ENCODE assay signal across 25 cellular contexts in the genomic region with DNA sequence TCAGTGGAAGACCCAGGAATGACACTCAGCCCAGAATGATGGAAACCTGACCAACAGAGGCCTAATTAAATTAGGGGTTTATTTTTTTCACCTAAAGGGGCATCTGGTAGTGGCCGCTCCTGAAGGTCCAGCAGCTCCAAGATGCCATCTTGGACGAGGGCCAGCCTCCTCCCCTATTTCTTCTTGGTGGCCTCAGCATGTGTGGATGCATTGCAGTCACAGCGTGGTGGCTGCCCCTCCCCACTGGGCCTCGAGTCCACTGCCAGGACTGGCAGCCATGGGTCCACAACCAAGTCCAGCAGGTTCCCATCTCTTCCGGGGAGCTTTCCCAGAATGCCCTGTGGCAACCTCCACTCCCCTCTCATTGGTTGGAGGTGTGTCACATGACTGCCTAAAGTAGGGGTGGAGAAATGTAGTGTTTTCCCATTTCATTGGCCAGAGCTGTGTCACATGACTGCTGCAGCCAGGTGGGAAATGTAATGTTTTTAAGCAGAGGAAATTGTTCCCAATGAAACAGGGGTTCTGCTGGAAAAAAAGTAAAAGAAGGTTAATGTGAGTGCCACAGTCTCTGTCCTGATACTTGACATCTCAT.
DNase-seq lines count a peak whose midpoint lies in the region; ATAC-seq, FAIRE-seq and TF ChIP-seq lines count a peak whose summit lies in the region.
"Had no signal": no experiment of that assay in that cellular context is flagged by ENCODE, and none has a peak within 500 bp of the region (broad histone marks: within the 10 kb centered on the region; RNA-seq: fewer than 3 reads in every experiment).

No MANE protein-coding gene starts in this region.

- TF ChIP-seq RAD21 in A549 (conservative IDR thresholded peaks at IDR 0.05 in 1 of 2, IDR thresholded peaks at IDR 0.05 in 1 of 2), result no peak

- no peaks in the 10 kb centered on the region for H4K20me1 ChIP-seq in GM23338 (replicated peaks; ENCODE audit: insufficient read depth)

- ATAC-seq in A549, result no peak
- ATAC-seq in GM23338, result no peak
- no peak for ATAC-seq in T-helper 17 cell
- no peak for ATAC-seq in GM21619 (IDR thresholded peaks at IDR 0.05; ENCODE audit: unreplicated experiment)
- ATAC-seq: CD8-positive, alpha-beta T cell had no signal

- no peak overlapping the region for H3K4me3 ChIP-seq in A549
- no peak overlapping the region for H3K4me3 ChIP-seq in GM23338
- no peak overlapping the region for H3K4me3 ChIP-seq in brain microvascular endothelial cell (ENCODE audit: low read depth, low read length)

- no peak for TF ChIP-seq CTCF in A549 (IDR thresholded peaks at IDR 0.05)
- TF ChIP-seq CTCF in GM23338 (conservative IDR thresholded peaks at IDR 0.05; ENCODE audit: low read depth in 2 of 2), result no peak
- TF ChIP-seq CTCF in nephron (IDR thresholded peaks at IDR 0.05; ENCODE audit: unreplicated experiment in 3 of 3), result no peak
- TF ChIP-seq CTCF in brain microvascular endothelial cell (IDR thresholded peaks at IDR 0.05; ENCODE audit: low read depth, low read length, missing control alignments), result no peak

- H3K27ac Mint-ChIP-seq in GM23338 (no peak overlapping the region), nephron (peak overlapping the region; percentile 80 to 98 (median 93)), T-helper 17 cell (no peak overlapping the region)
- H3K27ac Mint-ChIP-seq: CD8-positive, alpha-beta T cell had no signal

- H3K4me1 Mint-ChIP-seq in GM23338 (peaks cover 13% of the 10 kb centered on the region), nephron (peaks cover 14% of the 10 kb centered on the region), T-helper 17 cell (no peaks in the 10 kb centered on the region)

- H3K36me3 ChIP-seq in GM23338 (ENCODE audit: insufficient read depth) (no peaks in the 10 kb centered on the region), brain microvascular endothelial cell (replicated peaks) (no peaks in the 10 kb centered on the region)

- H3K9me2 ChIP-seq in GM23338 (ENCODE audit: insufficient read depth), result 0 out of 2 replicates have a peak, but pooled peaks cover 7% of the 10 kb centered on the region

- CTCF ChIA-PET in A549 (lab: Yijun Ruan, JAX), result no interaction called here

- no peak overlapping the region for H3K4me2 ChIP-seq in A549
- no peak overlapping the region for H3K4me2 ChIP-seq in GM23338
- H3K4me2 ChIP-seq: KMS-11 had no signal

- H3F3A ChIP-seq in GM23338 (replicated peaks; ENCODE audit: low read depth), result no peaks in the 10 kb centered on the region

- peaks cover 3% of the 10 kb centered on the region for H3K27me3 Mint-ChIP-seq in GM23338 (ENCODE audit: insufficient read depth, low read depth, poor library complexity)
- H3K27me3 Mint-ChIP-seq in nephron (ENCODE audit: low read depth), result peaks cover 24% of the 10 kb centered on the region
- H3K27me3 Mint-ChIP-seq in T-helper 17 cell, result peaks cover 15% of the 10 kb centered on the region

- H3K36me3 Mint-ChIP-seq in GM23338 (ENCODE audit: low read depth), result peaks cover 23% of the 10 kb centered on the region
- H3K36me3 Mint-ChIP-seq in nephron (ENCODE audit: low read depth), result no peaks in the 10 kb centered on the region
- peaks cover 3% of the 10 kb centered on the region for H3K36me3 Mint-ChIP-seq in T-helper 17 cell (ENCODE audit: low read depth)
- H3K36me3 Mint-ChIP-seq: CD8-positive, alpha-beta T cell had no signal

- H3K9me3 ChIP-seq in A549 (no peaks in the 10 kb centered on the region), T-helper 17 cell (ENCODE audit: control insufficient read depth, low read length, poor library complexity, severe bottlenecking) (no peaks in the 10 kb centered on the region)
- H3K9me3 ChIP-seq: Caco-2 had no signal

- H2AFZ ChIP-seq in GM23338, result peak overlapping the region; percentile 74; the same call in 1 of the 2 replicates

- POLR2A ChIA-PET in A549 (lab: Yijun Ruan, JAX), result no interaction called here

- 20% methylated on average over 4 of the region's 5 CpGs for WGBS in A549 (ENCODE audit: missing lambda C conversion rate)

- H3K4me3 Mint-ChIP-seq in GM23338 (no peak overlapping the region), nephron (no peak overlapping the region), T-helper 17 cell (no peak overlapping the region)
- H3K4me3 Mint-ChIP-seq: CD8-positive, alpha-beta T cell had no signal

- FAIRE-seq in A549 (lab: Jason Lieb, UNC), result no peak
- FAIRE-seq: GM12891, HTR-8/SVneo had no signal

- no peak for DNase-seq in A549 (ENCODE audit: low read depth in 1 of 2, low spot score in 1 of 2)
- no peak for DNase-seq in GM23338 (ENCODE audit: low spot score)
- peak; percentile 2 for DNase-seq in SK-MEL-5 (ENCODE audit: low read depth, low spot score)
- no peak for DNase-seq in brain microvascular endothelial cell
- no peak for DNase-seq in GM03348 (ENCODE audit: low spot score)
- DNase-seq in T-helper 17 cell, result no peak
- DNase-seq: C1 segment of cervical spinal cord; Caco-2; CD8-positive, alpha-beta T cell; EL; GDM1; H7; NCI-H1092; NCI-H1417 treated with DMSO at 0.1 percent for 48 hours; NCI-H187; NCI-H2081 treated with DMSO at 0.1 percent for 48 hours; NCI-H2171; NCI-H345; NCI-H510A treated with DMSO at 0.1 percent for 48 hours; SIG-M5 had no signal

- H3K27ac ChIP-seq in A549 (no peak overlapping the region), GM23338 (ENCODE audit: low read depth) (no peak overlapping the region), brain microvascular endothelial cell (no peak overlapping the region)
- H3K27ac ChIP-seq: KMS-11 had no signal

- TF ChIP-seq POLR2A in A549 (IDR thresholded peaks at IDR 0.05; ENCODE audit: low read length), result no peak

- H3K27me3 ChIP-seq in GM23338 (ENCODE audit: insufficient read depth), result no peaks in the 10 kb centered on the region
- H3K27me3 ChIP-seq in brain microvascular endothelial cell (replicated peaks), result no peaks in the 10 kb centered on the region

- H3K9me3 Mint-ChIP-seq in GM23338 (peaks cover 44% of the 10 kb centered on the region), nephron (peaks cover 5% of the 10 kb centered on the region)

- no peak for TF ChIP-seq EP300 in A549 (IDR thresholded peaks at IDR 0.05)

- H3K4me1 ChIP-seq in A549 (no peaks in the 10 kb centered on the region), GM23338 (ENCODE audit: insufficient read depth) (no peaks in the 10 kb centered on the region)
- H3K4me1 ChIP-seq: Caco-2 had no signal

- no peaks in the 10 kb centered on the region for H3K79me2 ChIP-seq in GM23338 (replicated peaks; ENCODE audit: insufficient read depth)

- in situ Hi-C loops in SK-MEL-5 (cut with HindIII; ENCODE audit: low pct_unique_long_range_greater_than_20kb, low sequenced_read_pairs) (no loop called here), brain microvascular endothelial cell (cut with HindIII; ENCODE audit: low pct_ligation_motif_present, low sequenced_read_pairs) (no loop called here)

TF ChIP-seq in A549, 52 proteins besides CTCF, POLR2A, EP300 and RAD21:
- TF ChIP-seq, protein P1, sequence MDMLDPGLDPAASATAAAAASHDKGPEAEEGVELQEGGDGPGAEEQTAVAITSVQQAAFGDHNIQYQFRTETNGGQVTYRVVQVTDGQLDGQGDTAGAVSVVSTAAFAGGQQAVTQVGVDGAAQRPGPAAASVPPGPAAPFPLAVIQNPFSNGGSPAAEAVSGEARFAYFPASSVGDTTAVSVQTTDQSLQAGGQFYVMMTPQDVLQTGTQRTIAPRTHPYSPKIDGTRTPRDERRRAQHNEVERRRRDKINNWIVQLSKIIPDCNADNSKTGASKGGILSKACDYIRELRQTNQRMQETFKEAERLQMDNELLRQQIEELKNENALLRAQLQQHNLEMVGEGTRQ (IDR thresholded peaks at IDR 0.05), result peak; percentile 36; the same call in 1 of the 2 replicates
- TF ChIP-seq, protein P2, sequence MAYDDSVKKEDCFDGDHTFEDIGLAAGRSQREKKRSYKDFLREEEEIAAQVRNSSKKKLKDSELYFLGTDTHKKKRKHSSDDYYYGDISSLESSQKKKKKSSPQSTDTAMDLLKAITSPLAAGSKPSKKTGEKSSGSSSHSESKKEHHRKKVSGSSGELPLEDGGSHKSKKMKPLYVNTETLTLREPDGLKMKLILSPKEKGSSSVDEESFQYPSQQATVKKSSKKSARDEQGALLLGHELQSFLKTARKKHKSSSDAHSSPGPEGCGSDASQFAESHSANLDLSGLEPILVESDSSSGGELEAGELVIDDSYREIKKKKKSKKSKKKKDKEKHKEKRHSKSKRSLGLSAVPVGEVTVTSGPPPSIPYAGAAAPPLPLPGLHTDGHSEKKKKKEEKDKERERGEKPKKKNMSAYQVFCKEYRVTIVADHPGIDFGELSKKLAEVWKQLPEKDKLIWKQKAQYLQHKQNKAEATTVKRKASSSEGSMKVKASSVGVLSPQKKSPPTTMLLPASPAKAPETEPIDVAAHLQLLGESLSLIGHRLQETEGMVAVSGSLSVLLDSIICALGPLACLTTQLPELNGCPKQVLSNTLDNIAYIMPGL (CRISPR knock-in tag; IDR thresholded peaks at IDR 0.05; ENCODE audit: borderline replicate concordance), result no peak

Comparison
In these comparisons a context has a peak if more than half of its experiments do, and no peak if none do; other contexts are left out.
1. H3K27ac Mint-ChIP-seq: peak in nephron (3 of 3); none in GM23338 (single experiment) and T-helper 17 cell (single experiment).